ENCODE assay signal across 8 cellular contexts in the genomic region with DNA sequence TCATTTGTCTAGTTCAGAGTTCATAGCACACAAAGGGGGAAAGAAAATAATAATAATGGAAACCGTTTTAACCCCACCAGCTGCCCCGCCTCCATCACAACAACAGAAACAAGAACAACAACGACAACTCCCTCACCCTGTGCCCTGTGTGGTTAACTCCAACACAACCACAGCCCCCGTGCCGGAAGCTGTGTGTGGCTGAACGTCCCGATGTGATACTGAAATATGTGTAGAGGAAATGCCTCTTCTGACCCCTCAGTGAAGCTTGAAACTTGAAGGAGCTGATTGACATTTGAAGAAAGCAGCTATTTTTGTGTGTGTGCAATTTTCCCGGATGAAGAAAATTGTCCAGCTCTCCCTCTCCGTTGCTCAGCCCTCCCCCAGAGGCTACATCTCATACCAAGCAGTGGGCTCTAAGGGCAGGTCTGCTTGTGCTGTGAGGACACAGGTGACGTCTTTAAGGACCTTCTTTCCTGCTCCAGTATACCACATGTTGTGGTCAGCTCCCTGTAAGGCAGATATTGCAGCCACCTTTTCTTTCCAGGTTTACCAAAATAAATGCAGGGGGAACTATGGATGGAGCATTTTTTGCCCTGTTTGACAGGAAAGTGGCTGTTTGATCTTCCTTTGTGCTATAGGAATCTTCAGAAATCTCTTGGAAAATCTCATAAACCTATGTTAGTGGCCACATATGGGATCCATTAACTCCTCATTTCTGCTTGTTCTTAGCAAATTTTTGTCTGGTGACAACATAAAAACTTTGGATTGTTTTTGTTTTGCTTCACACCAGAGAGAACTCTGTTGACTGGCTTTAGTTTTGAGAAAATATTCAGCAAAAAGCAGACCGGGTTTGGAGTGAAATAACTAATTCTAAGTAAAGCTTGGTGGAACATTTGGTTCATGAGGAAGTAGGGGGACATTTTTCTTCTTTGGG.
DNase-seq lines count a peak whose midpoint lies in the region; ATAC-seq and TF ChIP-seq lines count a peak whose summit lies in the region.

No MANE protein-coding gene starts in this region.

- H3K4me1 ChIP-seq in skeletal muscle tissue (ENCODE audit: control insufficient read depth in 3 of 3, insufficient read depth in 3 of 3, low read length in 3 of 3): peaks cover 6 to 18% (median 10%) of the 10 kb centered on the region in 3 donors

- ATAC-seq in GM18858 (IDR thresholded peaks at IDR 0.05; ENCODE audit: unreplicated experiment) (peak; percentile 95), HG02973 (IDR thresholded peaks at IDR 0.05; ENCODE audit: unreplicated experiment) (peak; percentile 93), esophagus mucosa (no peak)

- H3K4me3 ChIP-seq in brain microvascular endothelial cell (ENCODE audit: low read depth, low read length): no peak overlapping the region
- no peak overlapping the region for H3K4me3 ChIP-seq in skeletal muscle tissue (ENCODE audit: low read length in 3 of 3)

- H3K36me3 ChIP-seq in brain microvascular endothelial cell (replicated peaks) (no peaks in the 10 kb centered on the region), skeletal muscle tissue (ENCODE audit: control insufficient read depth in 3 of 3, insufficient read depth in 3 of 3, low read length in 3 of 3) (no peaks in the 10 kb centered on the region)

- H3K27ac ChIP-seq in brain microvascular endothelial cell: no peak overlapping the region
- H3K27ac ChIP-seq in skeletal muscle tissue (ENCODE audit: low read depth, low read length): peak overlapping the region; percentile 6

- DNase-seq in T-helper 22 cell (ENCODE audit: low read depth) (peak; percentile 32), brain microvascular endothelial cell (peak; percentile 47), DMS153 treated with DMSO at 0.1 percent for 48 hours (lab: John Stamatoyannopoulos, UW; ENCODE audit: unreplicated experiment) (no peak), SHP77 (lab: John Stamatoyannopoulos, UW) (no peak)

- no peak for TF ChIP-seq CTCF in brain microvascular endothelial cell (IDR thresholded peaks at IDR 0.05; ENCODE audit: low read depth, low read length, missing control alignments)

- H3K27me3 ChIP-seq in brain microvascular endothelial cell (replicated peaks): peaks cover 4% of the 10 kb centered on the region
- no peaks in the 10 kb centered on the region for H3K27me3 ChIP-seq in skeletal muscle tissue (ENCODE audit: control insufficient read depth in 3 of 3, insufficient read depth in 3 of 3, low read length in 3 of 3)

- in situ Hi-C loops in brain microvascular endothelial cell (cut with HindIII; ENCODE audit: low pct_ligation_motif_present, low sequenced_read_pairs): no loop called here

- H3K9me3 ChIP-seq in skeletal muscle tissue (ENCODE audit: control insufficient read depth in 3 of 3, low read length in 3 of 3): no peaks in the 10 kb centered on the region

- no peak overlapping the region for H3K9ac ChIP-seq in skeletal muscle tissue (ENCODE audit: low read depth in 1 of 3, low read length in 3 of 3)

Comparison
In these comparisons a context has a peak if more than half of its experiments do, and no peak if none do; other contexts are left out.
1. DNase-seq: peak in T-helper 22 cell (single experiment) and brain microvascular endothelial cell (single experiment); none in DMS153 treated with DMSO at 0.1 percent for 48 hours (single experiment) and SHP77 (0 of 2).